Comparison of ENCODE assay signal across 8 cellular contexts in the genomic region with DNA sequence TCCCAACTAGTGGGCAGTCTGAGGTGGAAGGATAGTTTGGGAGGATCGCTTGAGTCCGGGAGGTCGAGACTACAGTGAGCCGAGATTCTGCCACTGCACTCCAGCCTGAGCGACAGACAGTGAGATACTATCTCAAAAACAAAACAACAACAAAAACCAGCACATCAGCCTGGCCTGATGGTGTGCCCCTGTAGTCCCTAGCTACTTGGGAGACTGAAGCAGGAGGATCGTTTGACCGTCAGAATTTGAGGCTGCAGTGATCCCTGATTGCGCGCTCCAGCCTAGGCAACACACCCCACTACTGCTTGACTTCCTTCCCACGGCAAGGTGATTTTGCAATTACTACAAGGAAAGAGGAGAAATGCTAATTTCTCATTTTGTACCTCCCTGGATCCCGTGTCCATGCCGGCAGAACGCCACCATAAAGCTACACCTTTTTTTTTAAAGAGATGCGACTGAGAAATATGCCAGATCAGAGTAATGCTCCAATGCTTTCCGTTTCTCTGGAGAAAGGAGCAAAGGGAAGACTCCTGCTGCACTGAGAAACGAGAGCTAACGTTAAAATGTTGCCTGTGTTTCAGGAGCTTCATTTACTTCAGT. TPM values are rescaled to one million over a fixed set of nuclear protein-coding genes. Genes with fewer than 3 reads are reported as not detected.
DNase-seq lines count a peak whose midpoint lies in the region; ATAC-seq and TF ChIP-seq lines count a peak whose summit lies in the region.

No MANE protein-coding gene starts in this region.

- H3K4me1 ChIP-seq in GM23248 (ENCODE audit: insufficient read depth) (peaks cover 21% of the 10 kb centered on the region), mammary epithelial cell (ENCODE audit: insufficient read depth, low read length) (peaks cover 15% of the 10 kb centered on the region), stomach (peaks cover 22 to 46% (median 34%) of the 10 kb centered on the region in 4 donors)

- H3K27ac ChIP-seq in GM23248 (peak overlapping the region; percentile 93), mammary epithelial cell (ENCODE audit: insufficient read depth, low read depth, low read length) (peak overlapping the region; percentile 79), layer of hippocampus (ENCODE audit: low read depth, low read length) (peak overlapping the region; percentile 14), stomach (peak overlapping the region; percentile 88 to 93 (median 90))

- DNase-seq in ELR (ENCODE audit: low read depth) (peak; percentile 51), GM23248 (peak; percentile 60), NOMO-1 treated with DMSO at 0.1 percent for 48 hours (lab: John Stamatoyannopoulos, UW; ENCODE audit: unreplicated experiment) (peak; percentile 32), mammary epithelial cell (peak; percentile 22), stomach (no peak), GM19238 (ENCODE audit: insufficient read length, low spot score) (no peak)

- CTCF ChIA-PET in mammary epithelial cell (lab: Charles Lee; ENCODE audit: low non-redundant PET) = interaction anchor here (0.6 kb wide), 1 partner anchor 12 kb away, joined by 4 read pairs; no protein-coding TSS in a partner anchor

- TF ChIP-seq CTCF in mammary epithelial cell (conservative IDR thresholded peaks at IDR 0.05 in 1 of 2, IDR thresholded peaks at IDR 0.05 in 1 of 2; ENCODE audit: extremely low read depth in 1 of 2, insufficient read depth in 1 of 2, low read depth in 1 of 2, low read length in 2 of 2) (no peak), stomach (IDR thresholded peaks at IDR 0.05) (no peak)

- H3K4me2 ChIP-seq in GM23248 (ENCODE audit: unreplicated experiment) = peak overlapping the region; percentile 95
- H3K4me2 ChIP-seq in mammary epithelial cell (ENCODE audit: insufficient read depth, low read depth, low read length) = peak overlapping the region; percentile 93

- no peaks in the 10 kb centered on the region for H4K20me1 ChIP-seq in GM23248 (ENCODE audit: insufficient read depth)
- no peaks in the 10 kb centered on the region for H4K20me1 ChIP-seq in mammary epithelial cell (ENCODE audit: insufficient read depth, low read length)

- peaks cover 4% of the 10 kb centered on the region for H3K36me3 ChIP-seq in GM23248 (ENCODE audit: low read depth)
- peaks cover 6% of the 10 kb centered on the region for H3K36me3 ChIP-seq in mammary epithelial cell (ENCODE audit: insufficient read depth, low read length)
- H3K36me3 ChIP-seq in stomach = peaks cover 0 to 2% (median under 1%) of the 10 kb centered on the region in 4 donors

- ATAC-seq in HG02973 (IDR thresholded peaks at IDR 0.05; ENCODE audit: unreplicated experiment) = no peak

- WGBS in GM23248 (ENCODE audit: low coverage in 1 of 2, low lambda C conversion rate in 2 of 2, missing lambda C conversion rate in 2 of 2), 2 experiments = 20 to 21% methylated on average over 17 of the region's 17 CpGs
- WGBS in mammary epithelial cell (ENCODE audit: low coverage, missing lambda C conversion rate) = 9% methylated on average over 14 of the region's 17 CpGs
- 4 to 10% (median 7%) methylated on average over 17 of the region's 17 CpGs for WGBS in stomach, 5 donors

- H3K9me2 ChIP-seq in GM23248 (ENCODE audit: insufficient read depth) = no peaks in the 10 kb centered on the region

- in situ Hi-C loops in GM23248 (cut with MboI) = no loop called here
- in situ Hi-C loops in mammary epithelial cell (cut with MboI; ENCODE audit: low sequenced_read_pairs in 2 of 2) = no loop called here

- dilution Hi-C loops in mammary epithelial cell (cut with HindIII; ENCODE audit: low sequenced_read_pairs) = no loop called here

- H3K9ac ChIP-seq in GM23248 (peak overlapping the region; percentile 96), mammary epithelial cell (ENCODE audit: insufficient read depth, low read length) (peak overlapping the region; percentile 89)

- H3K9me3 ChIP-seq in GM23248 (ENCODE audit: low read depth) (no peaks in the 10 kb centered on the region), mammary epithelial cell (replicated peaks; ENCODE audit: insufficient read depth, low read length) (no peaks in the 10 kb centered on the region), stomach (no peaks in the 10 kb centered on the region)

- TSS peak; percentile 93 for BruUV-seq in mammary epithelial cell (replicated peaks; lab: Mats Ljungman, UMichigan)

- peak overlapping the region; percentile 92 for H2AFZ ChIP-seq in GM23248
- peak overlapping the region; percentile 88 for H2AFZ ChIP-seq in mammary epithelial cell (ENCODE audit: low read depth, low read length)

- no peak for TF ChIP-seq POLR2A in stomach (IDR thresholded peaks at IDR 0.05)

- H3K4me3 ChIP-seq in GM23248 (peak overlapping the region; percentile 99), mammary epithelial cell (replicated peaks in 1 of 3; ENCODE audit: insufficient read depth in 1 of 3, low read depth in 2 of 3, low read length in 3 of 3) (peak overlapping the region; percentile 63 to 90 (median 77)), stomach (peak overlapping the region; percentile 60 to 84 (median 72))

- peaks cover 50% of the 10 kb centered on the region for H3F3A ChIP-seq in GM23248 (ENCODE audit: insufficient read depth)

- H3K79me2 ChIP-seq in GM23248 (ENCODE audit: insufficient read depth) = peaks cover 43% of the 10 kb centered on the region
- peaks cover 41% of the 10 kb centered on the region for H3K79me2 ChIP-seq in mammary epithelial cell (ENCODE audit: insufficient read depth, low read length)

- intact Hi-C loops in mammary epithelial cell (cut with micrococcal nuclease) (loop anchor here (5.0 kb wide), 1 partner anchor 69 kb away; no protein-coding TSS in a partner anchor), stomach (cut with DNase I; ENCODE audit: low total_unique reads) (no loop called here)

- no peaks in the 10 kb centered on the region for H3K27me3 ChIP-seq in GM23248 (replicated peaks; ENCODE audit: insufficient read depth)
- no peaks in the 10 kb centered on the region for H3K27me3 ChIP-seq in mammary epithelial cell (ENCODE audit: insufficient read depth, low read length)
- H3K27me3 ChIP-seq in layer of hippocampus (ENCODE audit: control insufficient read depth, insufficient read depth, low read length) = no peaks in the 10 kb centered on the region
- no peaks in the 10 kb centered on the region for H3K27me3 ChIP-seq in stomach

- no peak for TF ChIP-seq EP300 in stomach (IDR thresholded peaks at IDR 0.05)

RNA-seq across cellular contexts. Expression of a gene that starts 0.7 kb away (rescaled TPM):
- 78.7 and 92.3 TPM in 2 replicates for total RNA-seq in GM23248 (2014; rRNA removed; shearing (Covaris generic))
- polyA plus RNA-seq in GM23248 (2016; fragmentation: Nextera tagmentation; extraction: Ambion mirVana) (114 and 117 TPM in 2 replicates), mammary epithelial cell (30.9 TPM), stomach (10 to 100 TPM; 47.4 to 58.6 (median 51.2) TPM)
- total RNA-seq in mammary epithelial cell (10 to 100 TPM; 72.1 to 72.8 TPM), stomach (100 to 1,000 TPM in 2 of 5 donors, 10 to 100 TPM in 3; 28.1 to 247 (median 89.1) TPM)
- 55.6 TPM for polyA minus RNA-seq in mammary epithelial cell

Comparison
In these comparisons a context has a peak if more than half of its experiments do, and no peak if none do; other contexts are left out.
1. DNase-seq: peak in ELR (single experiment), GM23248 (single experiment), NOMO-1 treated with DMSO at 0.1 percent for 48 hours (single experiment) and mammary epithelial cell (single experiment); none in stomach (single experiment) and GM19238 (single experiment).
2. H3K27ac ChIP-seq: peak in every context shown above with its lines; median percentile 93 in GM23248; 90 in stomach; 79 in mammary epithelial cell; 14 in layer of hippocampus.
3. Peak in every context shown above with its lines, with median percentiles within 50 percentile points of each other: H3K4me3 ChIP-seq.